19 cellular contexts compared by ENCODE assay signal in the genomic region with DNA sequence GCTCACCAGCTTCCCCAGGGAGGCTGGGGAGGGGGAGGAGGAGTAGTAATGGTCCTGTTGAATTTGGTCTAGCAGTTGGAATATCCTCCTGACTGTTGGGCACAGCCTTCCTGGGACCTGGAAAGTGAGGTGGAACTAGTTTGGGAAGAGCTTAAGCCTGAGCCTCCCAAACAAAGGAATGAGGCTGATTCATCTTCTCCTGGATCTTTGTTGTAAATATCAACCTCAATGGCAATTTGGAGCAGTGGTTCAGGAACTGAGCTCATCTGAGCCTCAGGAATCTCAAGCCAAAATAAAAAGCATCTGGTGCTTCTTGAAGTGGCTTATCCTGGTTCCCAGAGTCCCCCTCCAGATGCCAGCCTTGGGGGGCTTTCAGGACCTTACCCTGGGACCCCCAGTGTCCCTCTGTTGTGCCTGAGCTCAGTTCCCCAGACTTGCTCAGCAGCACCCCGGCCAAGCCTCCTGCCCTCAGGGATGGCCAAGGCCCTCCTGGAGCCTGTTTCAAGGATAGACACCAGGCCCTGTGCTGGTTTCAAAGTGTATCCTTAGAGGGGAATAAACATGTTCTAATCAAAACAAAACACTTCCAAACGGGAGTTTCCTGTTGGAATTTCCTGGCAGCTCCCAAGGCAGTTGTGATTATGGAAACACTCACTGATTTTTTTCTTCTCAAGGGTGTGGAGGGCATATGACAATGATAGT.
DNase-seq lines count a peak whose midpoint lies in the region; ATAC-seq and TF ChIP-seq lines count a peak whose summit lies in the region.
"Had no signal": no experiment of that assay in that cellular context is flagged by ENCODE, and none has a peak within 500 bp of the region (broad histone marks: within the 10 kb centered on the region; RNA-seq: fewer than 3 reads in every experiment).

No MANE protein-coding gene starts in this region.

- H3K14ac ChIP-seq in neuronal stem cell (ENCODE audit: low read length), result no peak overlapping the region

- H2BK12ac ChIP-seq in neuronal stem cell (ENCODE audit: low read length), result peak overlapping the region; percentile 64

- no peak overlapping the region for H2BK15ac ChIP-seq in neuronal stem cell (ENCODE audit: low read length)

- H3K4me3 ChIP-seq in esophagus (ENCODE audit: low read depth in 1 of 2, low read length in 2 of 2) (no peak overlapping the region), right atrium auricular region (no peak overlapping the region), neuronal stem cell (ENCODE audit: low read length in 2 of 2) (no peak overlapping the region)
- H3K4me3 ChIP-seq: colonic mucosa, tibial nerve had no signal

- peak overlapping the region; percentile 29 for H3K27ac Mint-ChIP-seq in type B pancreatic cell
- H3K27ac Mint-ChIP-seq in T-helper 2 cell treated with Interferon-gamma antibody and Interleukin-4, amounts not matched to agents 5 μg/mL and 100 μg/mL, for 36 hours, result no peak overlapping the region
- H3K27ac Mint-ChIP-seq: activated naive CD4-positive, alpha-beta T cell treated with anti-CD3 and anti-CD28 coated beads, Interleukin-2, amount 10 ng/mL, durations not matched to agents 7 days and 5 days; CD8-positive, alpha-beta memory T cell had no signal

- no peaks in the 10 kb centered on the region for H3K79me1 ChIP-seq in neuronal stem cell (ENCODE audit: low read depth, low read length)

- H3K4me1 ChIP-seq in esophagus (ENCODE audit: control insufficient read depth in 2 of 2, insufficient read depth in 2 of 2, low read length in 1 of 2) (peaks cover 6 to 7% of the 10 kb centered on the region in 2 donors), right atrium auricular region (peaks cover 0 to 16% of the 10 kb centered on the region in 2 donors), neuronal stem cell (ENCODE audit: control insufficient read depth in 2 of 2, insufficient read depth in 1 of 2, low read depth in 1 of 2, low read length in 2 of 2) (peaks cover 5 to 9% of the 10 kb centered on the region in 2 donors)
- H3K4me1 ChIP-seq: colonic mucosa had no signal

- H3K27me3 ChIP-seq in esophagus (ENCODE audit: control insufficient read depth in 1 of 2, insufficient read depth in 2 of 2, low read length in 2 of 2) (no peaks in the 10 kb centered on the region), right atrium auricular region (no peaks in the 10 kb centered on the region), neuronal stem cell (ENCODE audit: control insufficient read depth in 3 of 3, insufficient read depth in 3 of 3, low read depth in 1 of 3, low read length in 3 of 3) (peaks cover 0 to 4% (median 0%) of the 10 kb centered on the region in 3 experiments)
- H3K27me3 ChIP-seq: colonic mucosa, tibial nerve had no signal

- no peak for ATAC-seq in HG03095 (IDR thresholded peaks at IDR 0.05; ENCODE audit: unreplicated experiment)

- H3K4ac ChIP-seq in neuronal stem cell (ENCODE audit: low read length), result no peak overlapping the region

- H3K36me3 Mint-ChIP-seq in type B pancreatic cell, result no peaks in the 10 kb centered on the region
- H3K36me3 Mint-ChIP-seq in T-helper 2 cell treated with Interferon-gamma antibody and Interleukin-4, amounts not matched to agents 5 μg/mL and 100 μg/mL, for 36 hours (ENCODE audit: low read depth), result no peaks in the 10 kb centered on the region
- H3K36me3 Mint-ChIP-seq: activated naive CD4-positive, alpha-beta T cell treated with anti-CD3 and anti-CD28 coated beads, Interleukin-2, amount 10 ng/mL, durations not matched to agents 7 days and 5 days; CD8-positive, alpha-beta memory T cell had no signal

- H3K36me3 ChIP-seq in esophagus (ENCODE audit: control insufficient read depth in 2 of 2, insufficient read depth in 2 of 2, low read length in 1 of 2) (no peaks in the 10 kb centered on the region), right atrium auricular region (no peaks in the 10 kb centered on the region), neuronal stem cell (replicated peaks in 1 of 2; ENCODE audit: control insufficient read depth in 2 of 2, insufficient read depth in 2 of 2, low read length in 2 of 2) (no peaks in the 10 kb centered on the region)
- H3K36me3 ChIP-seq: colonic mucosa, tibial nerve had no signal

- H3K27ac ChIP-seq in esophagus (ENCODE audit: low read depth in 2 of 2, low read length in 1 of 2) (peak overlapping the region; percentile 19 to 49), right atrium auricular region (peak overlapping the region; percentile 14 to 61), neuronal stem cell (replicated peaks; ENCODE audit: low read length) (no peak overlapping the region)
- H3K27ac ChIP-seq: colonic mucosa, KMS-11, VCaP had no signal

- H3K4me2 ChIP-seq in neuronal stem cell (ENCODE audit: insufficient read depth, low read length, poor library complexity, severe bottlenecking), result no peak overlapping the region
- H3K4me2 ChIP-seq: KMS-11 had no signal

- no peak overlapping the region for H4K8ac ChIP-seq in neuronal stem cell (ENCODE audit: low read depth, low read length)

- no peak overlapping the region for H2AFZ ChIP-seq in neuronal stem cell (ENCODE audit: low read length)

- H3K9ac ChIP-seq in neuronal stem cell (ENCODE audit: low read depth, low read length, poor library complexity), result no peak overlapping the region
- H3K9ac ChIP-seq: KMS-11 had no signal

- H3K9me3 Mint-ChIP-seq in type B pancreatic cell, result no peaks in the 10 kb centered on the region
- H3K9me3 Mint-ChIP-seq in T-helper 2 cell treated with Interferon-gamma antibody and Interleukin-4, amounts not matched to agents 5 μg/mL and 100 μg/mL, for 36 hours, result no peaks in the 10 kb centered on the region
- H3K9me3 Mint-ChIP-seq: activated naive CD4-positive, alpha-beta T cell treated with anti-CD3 and anti-CD28 coated beads, Interleukin-2, amount 10 ng/mL, durations not matched to agents 7 days and 5 days had no signal

- no peak overlapping the region for H2BK120ac ChIP-seq in neuronal stem cell (ENCODE audit: low read depth, low read length)

- TF ChIP-seq CTCF in right atrium auricular region (IDR thresholded peaks at IDR 0.05) (no peak), type B pancreatic cell (conservative IDR thresholded peaks at IDR 0.05) (no peak)

- H2BK5ac ChIP-seq in neuronal stem cell (ENCODE audit: low read length), result no peak overlapping the region

- DNase-seq in right atrium auricular region (ENCODE audit: low spot score), result no peak
- DNase-seq in neuronal stem cell (ENCODE audit: low spot score), result no peak
- no peak for DNase-seq in type B pancreatic cell (ENCODE audit: extremely low spot score, unreplicated experiment)
- DNase-seq in T-helper 2 cell treated with Interferon-gamma antibody and Interleukin-4, amounts not matched to agents 5 μg/mL and 100 μg/mL, for 36 hours (ENCODE audit: low spot score), result no peak
- DNase-seq in Ammon's horn (ENCODE audit: low spot score), result no peak
- DNase-seq: activated CD4-positive, alpha-beta T cell treated with anti-CD3 and anti-CD28 coated beads, Interleukin-2, amount 50 U/mL, for 48 hours; activated naive CD4-positive, alpha-beta T cell treated with anti-CD3 and anti-CD28 coated beads, Interleukin-2, amount 10 ng/mL, durations not matched to agents 7 days and 5 days; activated T-cell treated with anti-CD3 and anti-CD28 coated beads, Interleukin-2, amount 50 U/mL, for 1 hour; CD8-positive, alpha-beta memory T cell; colonic mucosa; head of caudate nucleus; NCI-H524; SHP77; T-helper 1 cell had no signal

- H2AK5ac ChIP-seq in neuronal stem cell (ENCODE audit: low read depth, low read length), result no peak overlapping the region

- H3K9me3 ChIP-seq in esophagus (ENCODE audit: control insufficient read depth in 2 of 2, insufficient read depth in 1 of 2, low read depth in 1 of 2, low read length in 1 of 2), result no peaks in the 10 kb centered on the region
- no peaks in the 10 kb centered on the region for H3K9me3 ChIP-seq in right atrium auricular region
- H3K9me3 ChIP-seq in neuronal stem cell (replicated peaks in 1 of 2; ENCODE audit: control insufficient read depth in 2 of 2, insufficient read depth in 1 of 2, low read depth in 1 of 2, low read length in 2 of 2), result no peaks in the 10 kb centered on the region
- H3K9me3 ChIP-seq: colonic mucosa, tibial nerve had no signal

- H3K4me1 Mint-ChIP-seq in type B pancreatic cell (ENCODE audit: unreplicated experiment), result peaks cover 2% of the 10 kb centered on the region
- H3K4me1 Mint-ChIP-seq in T-helper 2 cell treated with Interferon-gamma antibody and Interleukin-4, amounts not matched to agents 5 μg/mL and 100 μg/mL, for 36 hours (ENCODE audit: low read depth), result no peaks in the 10 kb centered on the region
- H3K4me1 Mint-ChIP-seq: activated naive CD4-positive, alpha-beta T cell treated with anti-CD3 and anti-CD28 coated beads, Interleukin-2, amount 10 ng/mL, durations not matched to agents 7 days and 5 days; CD8-positive, alpha-beta memory T cell had no signal

- H3K23ac ChIP-seq in neuronal stem cell (ENCODE audit: low read depth, low read length, poor library complexity), result no peak overlapping the region

- no peak overlapping the region for H4K91ac ChIP-seq in neuronal stem cell (ENCODE audit: low read depth, low read length, poor library complexity)

- H3K4me3 Mint-ChIP-seq in type B pancreatic cell, result no peak overlapping the region
- no peak overlapping the region for H3K4me3 Mint-ChIP-seq in T-helper 2 cell treated with Interferon-gamma antibody and Interleukin-4, amounts not matched to agents 5 μg/mL and 100 μg/mL, for 36 hours
- H3K4me3 Mint-ChIP-seq: activated naive CD4-positive, alpha-beta T cell treated with anti-CD3 and anti-CD28 coated beads, Interleukin-2, amount 10 ng/mL, durations not matched to agents 7 days and 5 days; CD8-positive, alpha-beta memory T cell had no signal

- H3K18ac ChIP-seq in neuronal stem cell (ENCODE audit: low read length), result no peak overlapping the region

- H3K27me3 Mint-ChIP-seq in type B pancreatic cell, result no peaks in the 10 kb centered on the region
- H3K27me3 Mint-ChIP-seq in T-helper 2 cell treated with Interferon-gamma antibody and Interleukin-4, amounts not matched to agents 5 μg/mL and 100 μg/mL, for 36 hours (ENCODE audit: low read depth), result no peaks in the 10 kb centered on the region
- H3K27me3 Mint-ChIP-seq: activated naive CD4-positive, alpha-beta T cell treated with anti-CD3 and anti-CD28 coated beads, Interleukin-2, amount 10 ng/mL, durations not matched to agents 7 days and 5 days had no signal

- 39% methylated on average over 2 of the region's 2 CpGs for WGBS in esophagus, 2 donors
- WGBS in neuronal stem cell (ENCODE audit: extremely low coverage in 2 of 2, insufficient read length in 2 of 2, insufficient replicate concordance in 1 of 2), 2 donors, result no CpG with 5 or more reads among the region's 2 CpGs
